In genomic region chr2:74420006-74420405, GRCh38 we compare ENCODE assay signal across 1 cellular context.
TF ChIP-seq lines count a peak whose summit lies in the region.

No MANE protein-coding gene starts in this region.

TF ChIP-seq in GM23338, 12 proteins besides CTCF, POLR2A, EP300 and RAD21:
- TF ChIP-seq REST (IDR thresholded peaks at IDR 0.05; ENCODE audit: unreplicated experiment) (no peak), NANOG (IDR thresholded peaks at IDR 0.05; ENCODE audit: borderline replicate concordance) (no peak), EZH2phosphoT487 (IDR thresholded peaks at IDR 0.05; ENCODE audit: unreplicated experiment) (no peak), EZH2 (IDR thresholded peaks at IDR 0.05; ENCODE audit: low read depth, unreplicated experiment) (no peak)
